9 cellular contexts compared by ENCODE assay signal in the genomic region with DNA sequence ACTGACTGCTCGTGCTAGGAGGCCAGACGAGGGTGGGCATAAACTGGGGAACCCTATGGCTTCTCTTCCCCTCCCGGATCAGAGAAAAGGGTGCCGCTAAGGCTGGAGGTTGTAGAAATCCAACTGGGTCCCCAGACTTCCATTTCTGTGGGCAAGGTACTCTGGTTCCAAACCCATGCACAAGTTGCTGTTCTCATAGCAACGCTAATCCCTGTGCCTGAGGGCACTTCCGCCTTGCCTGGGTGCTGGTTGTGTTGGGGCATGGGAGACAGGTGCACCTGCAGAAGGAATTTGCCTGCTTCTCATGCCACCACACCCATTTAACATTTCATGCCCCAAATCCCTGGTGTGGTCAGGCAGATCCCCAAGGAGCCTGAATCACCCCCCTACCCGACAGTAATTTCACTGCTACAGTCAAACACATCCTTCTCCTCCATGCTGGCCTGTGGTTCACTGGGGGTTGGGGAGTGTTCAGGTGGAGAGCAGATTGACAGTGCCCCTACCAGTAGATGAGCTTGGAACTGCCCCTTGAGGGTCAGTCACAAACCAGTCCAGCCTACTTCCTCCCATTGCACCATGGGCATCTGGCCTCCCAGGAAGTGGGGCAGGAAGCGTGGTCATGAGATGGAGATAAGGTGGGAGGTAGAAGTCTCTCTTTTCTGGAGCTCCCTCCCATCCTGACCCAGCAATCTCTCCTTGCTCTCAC. TPM values are rescaled to one million over a fixed set of nuclear protein-coding genes. Genes with fewer than 3 reads are reported as not detected.
DNase-seq lines count a peak whose midpoint lies in the region; ATAC-seq, FAIRE-seq and TF ChIP-seq lines count a peak whose summit lies in the region.
"Had no signal": no experiment of that assay in that cellular context is flagged by ENCODE, and none has a peak within 500 bp of the region (broad histone marks: within the 10 kb centered on the region; RNA-seq: fewer than 3 reads in every experiment).

No MANE protein-coding gene starts in this region.

- H4K20me1 ChIP-seq in smooth muscle cell (ENCODE audit: low read depth): peaks cover 8% of the 10 kb centered on the region

- peak overlapping the region; percentile 91 for H3K9ac ChIP-seq in adipocyte (ENCODE audit: low read length)
- no peak overlapping the region for H3K9ac ChIP-seq in smooth muscle cell (ENCODE audit: low read depth)

- no peaks in the 10 kb centered on the region for H3K79me2 ChIP-seq in smooth muscle cell (ENCODE audit: low read depth)

- POLR2A ChIA-PET in BJ (lab: Charles Lee): interaction anchor here (0.5 kb wide), 1 partner anchor 14 kb away, joined by 3 read pairs; no protein-coding TSS in a partner anchor

- H3F3A ChIP-seq in smooth muscle cell (ENCODE audit: low read depth): peaks cover 6% of the 10 kb centered on the region

- FAIRE-seq in GM18507 (lab: Jason Lieb, UNC): peak; percentile 68

- H3K4me1 ChIP-seq in adipocyte (ENCODE audit: control insufficient read depth, insufficient read depth, low read length) (peaks cover 18% of the 10 kb centered on the region), smooth muscle cell (ENCODE audit: low read depth) (peaks cover 14% of the 10 kb centered on the region)

- ATAC-seq in GM21737 (IDR thresholded peaks at IDR 0.05; ENCODE audit: unreplicated experiment): no peak

- H3K9me3 ChIP-seq in adipocyte (ENCODE audit: control insufficient read depth, low read length): no peaks in the 10 kb centered on the region
- H3K9me3 ChIP-seq in iPS-18c (ENCODE audit: control insufficient read depth, insufficient read depth, low read length): no peaks in the 10 kb centered on the region
- H3K9me3 ChIP-seq in smooth muscle cell (replicated peaks; ENCODE audit: low read depth): no peaks in the 10 kb centered on the region

- DNase-seq in BJ (ENCODE audit: low read depth) (no peak), GM18507 (ENCODE audit: extremely low spot score, insufficient read length, low read depth) (no peak), NCI-H69 (lab: John Stamatoyannopoulos, UW) (peak; percentile 87), adipocyte (ENCODE audit: low read depth) (peak; percentile 36), smooth muscle cell (lab: John Stamatoyannopoulos, UW; ENCODE audit: unreplicated experiment) (no peak), T-helper 9 cell (no peak)

- 28% methylated on average over 8 of the region's 8 CpGs for WGBS in smooth muscle cell (ENCODE audit: low lambda C conversion rate)

- H3K4me3 ChIP-seq in BJ (ENCODE audit: low read depth, low read length) (peak overlapping the region; percentile 82), adipocyte (ENCODE audit: low read length) (peak overlapping the region; percentile 91), iPS-18c (ENCODE audit: insufficient read depth, low read depth, low read length) (peak overlapping the region; percentile 91), smooth muscle cell (peak overlapping the region; percentile 85)

- CTCF ChIA-PET in BJ (lab: Yijun Ruan, JAX): interaction anchor here (0.9 to 1.4 kb wide), 3 partner anchors 10 to 216 kb away, joined by 3 to 5 read pairs (median 3); no protein-coding TSS in a partner anchor

- H3K36me3 ChIP-seq in BJ (ENCODE audit: control insufficient read depth, insufficient read depth, low read length) (peaks cover 14% of the 10 kb centered on the region), adipocyte (ENCODE audit: control insufficient read depth, insufficient read depth, low read length, severe bottlenecking) (peaks cover 22% of the 10 kb centered on the region), smooth muscle cell (ENCODE audit: low read depth) (no peaks in the 10 kb centered on the region)

- no peaks in the 10 kb centered on the region for H3K27me3 ChIP-seq in BJ (ENCODE audit: control insufficient read depth, insufficient read depth, low read length)
- no peaks in the 10 kb centered on the region for H3K27me3 ChIP-seq in adipocyte (replicated peaks; ENCODE audit: control insufficient read depth, insufficient read depth, low read length)
- H3K27me3 ChIP-seq in smooth muscle cell (ENCODE audit: low read depth): no peaks in the 10 kb centered on the region

- H3K27ac ChIP-seq in smooth muscle cell (ENCODE audit: low read depth): no peak overlapping the region

- H3K4me2 ChIP-seq in smooth muscle cell: peak overlapping the region; percentile 95

- H2AFZ ChIP-seq in smooth muscle cell (ENCODE audit: low read depth): peak overlapping the region; percentile 88

- TF ChIP-seq CTCF in BJ (IDR thresholded peaks at IDR 0.05; ENCODE audit: insufficient read depth, low read depth, low read length) (no peak), smooth muscle cell (IDR thresholded peaks at IDR 0.05; ENCODE audit: borderline replicate concordance, insufficient read depth, poor library complexity, severe bottlenecking) (no peak)

RNA-seq across cellular contexts. Expression of gene C2CD2L, which starts 1.2 kb away (rescaled TPM):
- polyA plus RNA-seq in BJ (2011; rRNA removed) (2.8 and 5.7 TPM in 2 replicates), smooth muscle cell (7.2 and 9.2 TPM in 2 replicates)
- 6.5 and 11.5 TPM in 2 replicates for polyA minus RNA-seq in BJ (2011; rRNA and poly(A)+ RNA removed)
- total RNA-seq in smooth muscle cell: 4.8 and 10.6 TPM in 2 replicates

RNA-seq across cellular contexts. Expression of gene DPAGT1, which starts 6.7 kb away (rescaled TPM):
- 67.4 and 75.6 TPM in 2 replicates for polyA plus RNA-seq in BJ (2011; rRNA removed)
- polyA minus RNA-seq in BJ (2011; rRNA and poly(A)+ RNA removed): 48.9 and 101 TPM in 2 replicates
- total RNA-seq in smooth muscle cell: 26.2 and 40.5 TPM in 2 replicates
- 68.1 and 73.7 TPM in 2 replicates for polyA plus RNA-seq in smooth muscle cell

RNA-seq across cellular contexts. Expression of gene HINFP, which starts 13.1 kb away (rescaled TPM):
- polyA plus RNA-seq in BJ (2011; rRNA removed) (17.6 and 27.3 TPM in 2 replicates), smooth muscle cell (11.2 and 15.6 TPM in 2 replicates)
- polyA minus RNA-seq in BJ (2011; rRNA and poly(A)+ RNA removed): 18.4 and 40.8 TPM in 2 replicates
- 17.3 and 18.6 TPM in 2 replicates for total RNA-seq in smooth muscle cell

RNA-seq across cellular contexts. Expression of gene HMBS, which starts 23.6 kb away (rescaled TPM):
- polyA plus RNA-seq in BJ (2011; rRNA removed) (38.4 and 54.9 TPM in 2 replicates), smooth muscle cell (39.9 and 43.4 TPM in 2 replicates)
- polyA minus RNA-seq in BJ (2011; rRNA and poly(A)+ RNA removed): 22.1 and 29.0 TPM in 2 replicates
- 13.9 and 33.7 TPM in 2 replicates for total RNA-seq in smooth muscle cell

RNA-seq across cellular contexts. Expression of gene ABCG4, which starts 40.5 kb away (rescaled TPM):
- polyA plus RNA-seq in BJ (2011; rRNA removed) (0.06 and 0.17 TPM in 2 replicates), smooth muscle cell (2.0 and 2.1 TPM in 2 replicates)
- polyA minus RNA-seq in BJ (2011; rRNA and poly(A)+ RNA removed): 0.05 TPM in 1 of 2 replicates, not detected in the other
- total RNA-seq in smooth muscle cell: 0.76 and 0.85 TPM in 2 replicates
- total RNA-seq: T-helper 1 cell treated with Interleukin-12 subunit alpha and Interleukin-12 subunit beta and Interleukin-4 antibody, amounts not matched to agents 30 ng/mL and 1 ng/mL, for 36 hours had no signal

Comparison
In these comparisons a context has a peak if more than half of its experiments do, and no peak if none do; other contexts are left out.
1. DNase-seq: peak in NCI-H69 (single experiment) and adipocyte (single experiment); none in BJ (single experiment), GM18507 (single experiment), smooth muscle cell (single experiment) and T-helper 9 cell (single experiment).
2. Peak in every context shown above with its lines, with median percentiles within 50 percentile points of each other: H3K4me3 ChIP-seq.